ENCODE assay signal across 37 cellular contexts in the genomic region with DNA sequence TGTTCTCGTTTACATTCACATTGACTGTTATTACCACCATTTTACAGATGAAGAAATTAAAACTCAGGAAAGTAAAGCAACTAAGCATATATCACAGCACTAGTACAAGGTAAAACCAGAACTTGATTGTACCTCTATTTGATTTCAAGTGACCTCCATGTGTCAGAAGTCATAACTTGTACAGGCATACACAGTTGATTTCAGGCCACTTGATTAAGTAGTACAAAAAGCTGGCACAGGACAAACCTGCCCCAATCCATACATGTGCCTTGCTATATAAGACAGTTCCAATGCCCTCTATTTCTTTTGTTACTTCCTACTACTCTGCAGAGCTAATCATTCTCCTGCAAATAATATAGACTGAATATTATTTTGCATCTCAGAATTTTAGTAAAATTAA. TPM values are rescaled to one million over a fixed set of nuclear protein-coding genes. Genes with fewer than 3 reads are reported as not detected.
"Had no signal": no experiment of that assay in that cellular context is flagged by ENCODE, and none has a peak within 500 bp of the region (broad histone marks: within the 10 kb centered on the region; RNA-seq: fewer than 3 reads in every experiment).

No MANE protein-coding gene starts in this region.

- H3K27me3 ChIP-seq: ascending aorta, body of pancreas, brain microvascular endothelial cell, breast epithelium had no signal

- H3K27me3 Mint-ChIP-seq: activated B cell treated with CpG ODN at 0.5 μM for 24 hours; activated CD4-positive, alpha-beta memory T cell treated with anti-CD3 and anti-CD28 coated beads, Interleukin-2, amount 10 ng/mL, durations not matched to agents 7 days and 5 days; activated CD4-positive, alpha-beta T cell treated with anti-CD3 and anti-CD28 coated beads, Interleukin-2, amount 10 ng/mL, durations not matched to agents 24 days and 14 days; activated CD8-positive, alpha-beta memory T cell treated with anti-CD3 and anti-CD28 coated beads, Interleukin-2, amount 10 ng/mL, durations not matched to agents 7 days and 5 days; activated naive CD4-positive, alpha-beta T cell treated with anti-CD3 and anti-CD28 coated beads, Interleukin-2, amount 10 ng/mL, durations not matched to agents 7 days and 5 days; activated naive CD4-positive, alpha-beta T cell treated with anti-CD3 and anti-CD28 coated beads, Interleukin-2, amount 50 U/mL, for 24 hours; activated naive CD8-positive, alpha-beta T cell; activated naive CD8-positive, alpha-beta T cell treated with anti-CD3 and anti-CD28 coated beads, Interleukin-2, amount 10 ng/mL, durations not matched to agents 7 days and 5 days; activated naive CD8-positive, alpha-beta T cell treated with anti-CD3 and anti-CD28 coated beads, Interleukin-2, amount 50 U/mL, for 24 hours; activated T-cell treated with anti-CD3 and anti-CD28 coated beads, Interleukin-2, amount 50 U/mL, for 24 hours; central memory CD8-positive, alpha-beta T cell had no signal

- H3K27ac ChIP-seq: ascending aorta, body of pancreas, brain microvascular endothelial cell, breast epithelium, VCaP had no signal

- H3K4me1 ChIP-seq: ascending aorta, body of pancreas, breast epithelium had no signal

- H3K4me3 Mint-ChIP-seq: activated B cell treated with CpG ODN at 0.5 μM for 24 hours; activated CD4-positive, alpha-beta memory T cell treated with anti-CD3 and anti-CD28 coated beads, Interleukin-2, amount 10 ng/mL, durations not matched to agents 7 days and 5 days; activated CD4-positive, alpha-beta T cell treated with anti-CD3 and anti-CD28 coated beads, Interleukin-2, amount 10 ng/mL, durations not matched to agents 24 days and 14 days; activated CD8-positive, alpha-beta memory T cell treated with anti-CD3 and anti-CD28 coated beads, Interleukin-2, amount 10 ng/mL, durations not matched to agents 7 days and 5 days; activated CD8-positive, alpha-beta T cell treated with anti-CD3 and anti-CD28 coated beads, Interleukin-2, amount 10 ng/mL, durations not matched to agents 7 days and 5 days; activated naive CD4-positive, alpha-beta T cell treated with anti-CD3 and anti-CD28 coated beads, Interleukin-2, amount 10 ng/mL, durations not matched to agents 7 days and 5 days; activated naive CD4-positive, alpha-beta T cell treated with anti-CD3 and anti-CD28 coated beads, Interleukin-2, amount 50 U/mL, for 24 hours; activated naive CD8-positive, alpha-beta T cell; activated naive CD8-positive, alpha-beta T cell treated with anti-CD3 and anti-CD28 coated beads, Interleukin-2, amount 10 ng/mL, durations not matched to agents 7 days and 5 days; activated naive CD8-positive, alpha-beta T cell treated with anti-CD3 and anti-CD28 coated beads, Interleukin-2, amount 50 U/mL, for 24 hours; activated T-cell treated with anti-CD3 and anti-CD28 coated beads, Interleukin-2, amount 50 U/mL, for 24 hours; central memory CD8-positive, alpha-beta T cell; T-helper 1 cell treated with Interleukin-12 subunit alpha and Interleukin-12 subunit beta and Interleukin-4 antibody, amounts not matched to agents 30 μg/mL and 1 μg/mL, for 36 hours; T-helper 2 cell treated with Interferon-gamma antibody and Interleukin-4, amounts not matched to agents 5 μg/mL and 100 μg/mL, for 36 hours had no signal

- H3K4me3 ChIP-seq: ascending aorta, body of pancreas, breast epithelium had no signal

- DNase-seq: activated B cell treated with CpG ODN at 0.5 μM for 24 hours; activated CD4-positive, alpha-beta memory T cell treated with anti-CD3 and anti-CD28 coated beads, Interleukin-2, amount 10 ng/mL, durations not matched to agents 7 days and 5 days; activated CD4-positive, alpha-beta T cell treated with anti-CD3 and anti-CD28 coated beads for 4 hours; activated CD4-positive, alpha-beta T cell treated with anti-CD3 and anti-CD28 coated beads, Interleukin-2, amount 10 ng/mL, durations not matched to agents 24 days and 14 days; activated CD4-positive, alpha-beta T cell treated with anti-CD3 and anti-CD28 coated beads, Interleukin-2, amount 50 U/mL, for 1 hour; activated CD4-positive, alpha-beta T cell treated with anti-CD3 and anti-CD28 coated beads, Interleukin-2, amount 50 U/mL, for 4 hours; activated CD4-positive, CD25-positive, alpha-beta regulatory T cell treated with anti-CD3 and anti-CD28 coated beads, Interleukin-2, amount 50 U/mL, for 72 hours; activated CD8-positive, alpha-beta memory T cell treated with anti-CD3 and anti-CD28 coated beads for 24 hours; activated CD8-positive, alpha-beta memory T cell treated with anti-CD3 and anti-CD28 coated beads, Interleukin-2, amount 10 ng/mL, durations not matched to agents 7 days and 5 days; activated CD8-positive, alpha-beta memory T cell treated with anti-CD3 and anti-CD28 coated beads, Interleukin-2, amount 50 U/mL, for 48 hours; activated CD8-positive, alpha-beta T cell treated with anti-CD3 and anti-CD28 coated beads, Interleukin-2, amount 10 ng/mL, durations not matched to agents 7 days and 5 days; activated effector memory CD4-positive, alpha-beta T cell treated with Interleukin-2 at 50 U/mL for 16 hours; activated gamma-delta T cell; activated naive CD4-positive, alpha-beta T cell treated with anti-CD3 and anti-CD28 coated beads, Interleukin-2, amount 10 ng/mL, durations not matched to agents 7 days and 5 days; activated naive CD4-positive, alpha-beta T cell treated with Interleukin-2 at 50 U/mL for 16 hours; activated naive CD8-positive, alpha-beta T cell treated with anti-CD3 and anti-CD28 coated beads, Interleukin-2, amount 10 ng/mL, durations not matched to agents 7 days and 5 days; activated naive CD8-positive, alpha-beta T cell treated with anti-CD3 and anti-CD28 coated beads, Interleukin-2, amount 50 U/mL, for 24 hours; activated T-cell treated with anti-CD3 and anti-CD28 coated beads, Interleukin-2, amount 50 U/mL, for 24 hours; activated T-cell treated with anti-CD3 and anti-CD28 coated beads, Interleukin-2, amount 50 U/mL, for 48 hours; amygdala; anterior cingulate cortex; body of pancreas; brain microvascular endothelial cell; caudate nucleus; cerebellar nuclear complex; T-helper 1 cell; T-helper 2 cell; T-helper 9 cell had no signal

- H3K36me3 ChIP-seq: ascending aorta, brain microvascular endothelial cell, breast epithelium had no signal

- H3K27ac Mint-ChIP-seq: activated B cell treated with CpG ODN at 0.5 μM for 24 hours; activated CD4-positive, alpha-beta memory T cell treated with anti-CD3 and anti-CD28 coated beads, Interleukin-2, amount 10 ng/mL, durations not matched to agents 7 days and 5 days; activated CD4-positive, alpha-beta T cell treated with anti-CD3 and anti-CD28 coated beads, Interleukin-2, amount 10 ng/mL, durations not matched to agents 24 days and 14 days; activated CD8-positive, alpha-beta memory T cell treated with anti-CD3 and anti-CD28 coated beads, Interleukin-2, amount 10 ng/mL, durations not matched to agents 7 days and 5 days; activated CD8-positive, alpha-beta T cell treated with anti-CD3 and anti-CD28 coated beads, Interleukin-2, amount 10 ng/mL, durations not matched to agents 7 days and 5 days; activated naive CD4-positive, alpha-beta T cell treated with anti-CD3 and anti-CD28 coated beads, Interleukin-2, amount 10 ng/mL, durations not matched to agents 7 days and 5 days; activated naive CD4-positive, alpha-beta T cell treated with anti-CD3 and anti-CD28 coated beads, Interleukin-2, amount 50 U/mL, for 24 hours; activated naive CD8-positive, alpha-beta T cell; activated naive CD8-positive, alpha-beta T cell treated with anti-CD3 and anti-CD28 coated beads, Interleukin-2, amount 10 ng/mL, durations not matched to agents 7 days and 5 days; activated naive CD8-positive, alpha-beta T cell treated with anti-CD3 and anti-CD28 coated beads, Interleukin-2, amount 50 U/mL, for 24 hours; activated T-cell treated with anti-CD3 and anti-CD28 coated beads, Interleukin-2, amount 50 U/mL, for 24 hours; activated T-helper 2 cell treated with anti-CD3 and anti-CD28 coated beads, Interferon-gamma antibody, Interleukin-2, Interleukin-4, amounts not matched to agents 10 μg/mL and 5 μg/mL and 100 μg/mL, durations not matched to agents 14 hours and 24 hours and 36 hours; T-helper 1 cell treated with Interleukin-12 subunit alpha and Interleukin-12 subunit beta and Interleukin-4 antibody, amounts not matched to agents 30 μg/mL and 1 μg/mL, for 36 hours; T-helper 2 cell treated with Interferon-gamma antibody and Interleukin-4, amounts not matched to agents 5 μg/mL and 100 μg/mL, for 36 hours had no signal

- H3K4me1 Mint-ChIP-seq: activated B cell treated with CpG ODN at 0.5 μM for 24 hours; activated CD4-positive, alpha-beta memory T cell treated with anti-CD3 and anti-CD28 coated beads, Interleukin-2, amount 10 ng/mL, durations not matched to agents 7 days and 5 days; activated CD4-positive, alpha-beta T cell treated with anti-CD3 and anti-CD28 coated beads, Interleukin-2, amount 10 ng/mL, durations not matched to agents 24 days and 14 days; activated CD8-positive, alpha-beta memory T cell treated with anti-CD3 and anti-CD28 coated beads, Interleukin-2, amount 10 ng/mL, durations not matched to agents 7 days and 5 days; activated naive CD4-positive, alpha-beta T cell treated with anti-CD3 and anti-CD28 coated beads, Interleukin-2, amount 10 ng/mL, durations not matched to agents 7 days and 5 days; activated naive CD4-positive, alpha-beta T cell treated with anti-CD3 and anti-CD28 coated beads, Interleukin-2, amount 50 U/mL, for 24 hours; activated naive CD8-positive, alpha-beta T cell treated with anti-CD3 and anti-CD28 coated beads, Interleukin-2, amount 10 ng/mL, durations not matched to agents 7 days and 5 days; activated naive CD8-positive, alpha-beta T cell treated with anti-CD3 and anti-CD28 coated beads, Interleukin-2, amount 50 U/mL, for 24 hours; central memory CD8-positive, alpha-beta T cell had no signal

- H3K9me3 ChIP-seq: ascending aorta, body of pancreas, breast epithelium had no signal

- ATAC-seq: activated CD8-positive, alpha-beta memory T cell treated with anti-CD3 and anti-CD28 coated beads, Interleukin-2, amount 10 ng/mL, durations not matched to agents 7 days and 5 days; activated CD8-positive, alpha-beta T cell treated with anti-CD3 and anti-CD28 coated beads, Interleukin-2, amount 10 ng/mL, durations not matched to agents 7 days and 5 days; activated naive CD8-positive, alpha-beta T cell treated with anti-CD3 and anti-CD28 coated beads, Interleukin-2, amount 50 U/mL, for 24 hours; body of pancreas had no signal

- H3K9me3 Mint-ChIP-seq: activated B cell treated with CpG ODN at 0.5 μM for 24 hours; activated CD4-positive, alpha-beta memory T cell treated with anti-CD3 and anti-CD28 coated beads, Interleukin-2, amount 10 ng/mL, durations not matched to agents 7 days and 5 days; activated CD4-positive, alpha-beta T cell treated with anti-CD3 and anti-CD28 coated beads, Interleukin-2, amount 10 ng/mL, durations not matched to agents 24 days and 14 days; activated naive CD4-positive, alpha-beta T cell treated with anti-CD3 and anti-CD28 coated beads, Interleukin-2, amount 10 ng/mL, durations not matched to agents 7 days and 5 days; activated naive CD4-positive, alpha-beta T cell treated with anti-CD3 and anti-CD28 coated beads, Interleukin-2, amount 50 U/mL, for 24 hours; activated naive CD8-positive, alpha-beta T cell treated with anti-CD3 and anti-CD28 coated beads, Interleukin-2, amount 10 ng/mL, durations not matched to agents 7 days and 5 days; activated naive CD8-positive, alpha-beta T cell treated with anti-CD3 and anti-CD28 coated beads, Interleukin-2, amount 50 U/mL, for 24 hours; activated T-cell treated with anti-CD3 and anti-CD28 coated beads, Interleukin-2, amount 50 U/mL, for 24 hours; activated T-helper 2 cell treated with anti-CD3 and anti-CD28 coated beads, Interferon-gamma antibody, Interleukin-2, Interleukin-4, amounts not matched to agents 10 μg/mL and 5 μg/mL and 100 μg/mL, durations not matched to agents 14 hours and 24 hours and 36 hours; central memory CD8-positive, alpha-beta T cell; T-helper 1 cell treated with Interleukin-12 subunit alpha and Interleukin-12 subunit beta and Interleukin-4 antibody, amounts not matched to agents 30 μg/mL and 1 μg/mL, for 36 hours; T-helper 2 cell treated with Interferon-gamma antibody and Interleukin-4, amounts not matched to agents 5 μg/mL and 100 μg/mL, for 36 hours had no signal

- H3K36me3 Mint-ChIP-seq: activated CD8-positive, alpha-beta memory T cell treated with anti-CD3 and anti-CD28 coated beads, Interleukin-2, amount 10 ng/mL, durations not matched to agents 7 days and 5 days; activated naive CD4-positive, alpha-beta T cell treated with anti-CD3 and anti-CD28 coated beads, Interleukin-2, amount 10 ng/mL, durations not matched to agents 7 days and 5 days; activated naive CD4-positive, alpha-beta T cell treated with anti-CD3 and anti-CD28 coated beads, Interleukin-2, amount 50 U/mL, for 24 hours; activated naive CD8-positive, alpha-beta T cell; activated naive CD8-positive, alpha-beta T cell treated with anti-CD3 and anti-CD28 coated beads, Interleukin-2, amount 10 ng/mL, durations not matched to agents 7 days and 5 days had no signal

RNA-seq across cellular contexts. Expression of a gene that starts 58.8 kb away (rescaled TPM):
- total RNA-seq: activated B cell treated with CpG ODN at 0.5 μM for 24 hours; activated CD4-positive, alpha-beta memory T cell treated with anti-CD3 and anti-CD28 coated beads, Interleukin-2, amount 10 ng/mL, durations not matched to agents 7 days and 5 days; activated CD4-positive, alpha-beta T cell treated with anti-CD3 and anti-CD28 coated beads, Interleukin-2, amount 10 ng/mL, durations not matched to agents 24 days and 14 days; activated CD8-positive, alpha-beta memory T cell treated with anti-CD3 and anti-CD28 coated beads, Interleukin-2, amount 10 ng/mL, durations not matched to agents 7 days and 5 days; activated CD8-positive, alpha-beta T cell treated with anti-CD3 and anti-CD28 coated beads, Interleukin-2, amount 10 ng/mL, durations not matched to agents 7 days and 5 days; activated naive CD8-positive, alpha-beta T cell treated with anti-CD3 and anti-CD28 coated beads, Interleukin-2, amount 10 ng/mL, durations not matched to agents 7 days and 5 days; activated T-helper 2 cell treated with anti-CD3 and anti-CD28 coated beads, Interferon-gamma antibody, Interleukin-2, Interleukin-4, amounts not matched to agents 10 μg/mL and 5 μg/mL and 100 μg/mL, durations not matched to agents 14 hours and 24 hours and 36 hours; ascending aorta; breast epithelium had no signal
